1 cellular context compared by ENCODE assay signal in the genomic region with DNA sequence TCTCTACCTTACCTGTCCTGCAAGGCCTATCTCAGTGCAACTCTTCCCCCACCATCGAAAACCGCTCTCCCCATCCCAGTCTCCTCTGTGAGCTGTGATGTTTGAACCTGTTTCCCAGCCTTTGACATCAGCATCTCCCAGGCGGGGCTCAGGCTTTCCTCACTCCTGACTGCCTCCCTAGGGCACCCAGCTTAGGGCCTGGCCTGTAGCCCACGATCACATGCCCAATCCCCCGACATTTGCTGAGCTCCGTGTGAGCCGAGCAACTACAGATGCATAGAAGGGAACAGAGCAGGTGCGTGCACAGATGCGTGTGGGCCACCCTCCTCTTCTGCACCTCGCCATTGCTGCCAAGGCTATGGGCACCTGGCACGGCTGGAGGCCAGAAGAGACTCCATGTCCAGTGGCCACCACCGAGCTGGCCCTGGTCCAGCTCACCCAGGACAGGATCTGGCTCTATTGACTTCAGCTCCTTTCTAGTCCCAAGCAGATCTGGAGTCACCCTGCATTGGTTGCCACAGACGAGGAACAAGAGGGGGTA.
TF ChIP-seq lines count a peak whose summit lies in the region.

No MANE protein-coding gene starts in this region.

TF ChIP-seq in IMR-90, 13 proteins besides CTCF, POLR2A, EP300 and RAD21 (continued from another document):
- TF ChIP-seq, protein P1, sequence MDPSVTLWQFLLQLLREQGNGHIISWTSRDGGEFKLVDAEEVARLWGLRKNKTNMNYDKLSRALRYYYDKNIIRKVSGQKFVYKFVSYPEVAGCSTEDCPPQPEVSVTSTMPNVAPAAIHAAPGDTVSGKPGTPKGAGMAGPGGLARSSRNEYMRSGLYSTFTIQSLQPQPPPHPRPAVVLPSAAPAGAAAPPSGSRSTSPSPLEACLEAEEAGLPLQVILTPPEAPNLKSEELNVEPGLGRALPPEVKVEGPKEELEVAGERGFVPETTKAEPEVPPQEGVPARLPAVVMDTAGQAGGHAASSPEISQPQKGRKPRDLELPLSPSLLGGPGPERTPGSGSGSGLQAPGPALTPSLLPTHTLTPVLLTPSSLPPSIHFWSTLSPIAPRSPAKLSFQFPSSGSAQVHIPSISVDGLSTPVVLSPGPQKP (IDR thresholded peaks at IDR 0.05; ENCODE audit: borderline replicate concordance, low read depth, low read length), result no peak
- TF ChIP-seq MAZ (IDR thresholded peaks at IDR 0.05; ENCODE audit: borderline replicate concordance, low read depth, low read length), result no peak
